Comparison of ENCODE assay signal across 23 cellular contexts in the genomic region with DNA sequence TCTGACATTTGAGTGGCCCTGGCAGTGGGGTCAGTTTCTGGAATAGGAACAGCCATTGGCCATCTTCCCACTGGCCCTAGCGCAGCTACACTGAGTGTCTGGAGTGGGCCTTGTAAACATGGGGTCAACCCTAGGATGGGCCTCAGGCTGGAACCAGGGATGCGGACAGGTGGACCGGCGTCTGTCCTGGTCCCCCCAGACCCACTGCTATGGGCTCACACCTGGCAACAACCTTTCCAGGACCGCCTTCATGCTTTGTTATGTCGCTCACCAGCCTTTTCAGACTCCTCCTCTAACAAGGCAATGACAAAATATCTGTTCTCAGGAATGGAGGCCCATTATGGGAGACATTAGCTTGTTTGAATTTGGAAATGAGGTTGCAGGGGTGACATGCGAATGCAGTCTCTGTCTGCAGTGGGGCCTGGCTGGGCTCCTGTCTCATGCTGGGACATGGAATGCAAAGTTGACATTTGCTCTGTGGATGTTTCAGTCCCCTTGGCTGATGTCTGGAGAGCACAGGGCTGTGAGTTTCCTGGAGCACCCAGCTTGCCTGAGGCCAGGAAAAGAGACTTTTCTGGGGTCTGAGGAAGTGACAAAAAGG.
DNase-seq lines count a peak whose midpoint lies in the region; ATAC-seq, FAIRE-seq and TF ChIP-seq lines count a peak whose summit lies in the region.
"Had no signal": no experiment of that assay in that cellular context is flagged by ENCODE, and none has a peak within 500 bp of the region (broad histone marks: within the 10 kb centered on the region; RNA-seq: fewer than 3 reads in every experiment).

No MANE protein-coding gene starts in this region.

- H3K79me2 ChIP-seq in H1 (ENCODE audit: control insufficient read depth in 1 of 2, insufficient read depth in 2 of 2, low read length in 2 of 2) (no peaks in the 10 kb centered on the region), mesendoderm (ENCODE audit: control insufficient read depth, insufficient read depth, low read length) (no peaks in the 10 kb centered on the region), mammary epithelial cell (ENCODE audit: insufficient read depth, low read length) (no peaks in the 10 kb centered on the region)

- TF ChIP-seq EP300 in H1 (IDR thresholded peaks at IDR 0.05; ENCODE audit: borderline replicate concordance in 1 of 2, low read depth in 2 of 2, low read length in 2 of 2): no peak

- H3K9me1 ChIP-seq in IMR-90 (ENCODE audit: insufficient read depth, low read length): no peaks in the 10 kb centered on the region

- no peak overlapping the region for H2BK20ac ChIP-seq in IMR-90 (ENCODE audit: low read depth, low read length)
- H2BK20ac ChIP-seq in H1 (ENCODE audit: low read length): no peak overlapping the region

- no peaks in the 10 kb centered on the region for H3K79me1 ChIP-seq in IMR-90 (ENCODE audit: low read depth in 1 of 2, low read length in 2 of 2)
- no peaks in the 10 kb centered on the region for H3K79me1 ChIP-seq in H1 (ENCODE audit: low read depth, low read length)
- no peaks in the 10 kb centered on the region for H3K79me1 ChIP-seq in mesendoderm (ENCODE audit: low read length)

- dilution Hi-C loops in IMR-90 (cut with HindIII; ENCODE audit: low sequenced_read_pairs, unreplicated experiment) (no loop called here), mammary epithelial cell (cut with HindIII; ENCODE audit: low sequenced_read_pairs) (no loop called here)

- H3K23ac ChIP-seq in IMR-90 (ENCODE audit: low read depth, low read length) (no peak overlapping the region), H1 (ENCODE audit: insufficient read length) (no peak overlapping the region), mesendoderm (ENCODE audit: low read length) (no peak overlapping the region)

- H3K36me3 ChIP-seq in IMR-90 (ENCODE audit: control insufficient read depth, insufficient read depth, low read length) (no peaks in the 10 kb centered on the region), H1 (ENCODE audit: control insufficient read depth in 2 of 4, insufficient read depth in 4 of 4, low read length in 3 of 4) (no peaks in the 10 kb centered on the region), mesendoderm (ENCODE audit: control insufficient read depth, insufficient read depth, low read length) (no peaks in the 10 kb centered on the region), spleen (no peaks in the 10 kb centered on the region), mammary epithelial cell (ENCODE audit: insufficient read depth, low read length) (no peaks in the 10 kb centered on the region)

- WGBS in IMR-90 (ENCODE audit: extremely low coverage in 2 of 2, insufficient read length in 1 of 2), 2 experiments: 40% methylated on average over 1 of the region's 7 CpGs; no CpG with 5 or more reads in 1 of the 2 experiments
- 74% methylated on average over 5 of the region's 7 CpGs; no CpG with 5 or more reads in 1 of the 2 experiments for WGBS in H1 (ENCODE audit: extremely low coverage in 1 of 2, insufficient coverage in 1 of 2, insufficient read length in 1 of 2, insufficient replicate concordance in 2 of 2, low coverage in 1 of 2, low lambda C conversion rate in 2 of 2, missing lambda C conversion rate in 1 of 2), 2 experiments
- WGBS in mesendoderm (ENCODE audit: extremely low coverage, insufficient coverage, low lambda C conversion rate): no CpG with 5 or more reads among the region's 7 CpGs
- WGBS in spleen, 5 donors: 86 to 96% (median 93%) methylated on average over 6 to 7 of the region's 7 CpGs
- 100% methylated on average over 5 of the region's 7 CpGs for WGBS in mammary epithelial cell (ENCODE audit: low coverage, missing lambda C conversion rate)

- in situ Hi-C loops in IMR-90 (cut with MboI; ENCODE audit: low sequenced_read_pairs): no loop called here
- in situ Hi-C loops in mammary epithelial cell (cut with MboI; ENCODE audit: low sequenced_read_pairs in 2 of 2): loop anchor here in 1 of 2 donors (10.0 kb wide), 1 partner anchor 154 kb away; no protein-coding TSS in a partner anchor

- H4K8ac ChIP-seq in IMR-90 (ENCODE audit: low read depth in 2 of 2, low read length in 2 of 2): no peak overlapping the region
- no peak overlapping the region for H4K8ac ChIP-seq in H1 (ENCODE audit: extremely low read depth, insufficient read depth, low read length)
- no peak overlapping the region for H4K8ac ChIP-seq in mesendoderm (ENCODE audit: low read depth, low read length)

- no peak overlapping the region for H2AK5ac ChIP-seq in IMR-90 (ENCODE audit: low read depth, low read length)
- no peak overlapping the region for H2AK5ac ChIP-seq in H1 (ENCODE audit: low read depth, low read length)
- no peak overlapping the region for H2AK5ac ChIP-seq in mesendoderm (ENCODE audit: low read length)

- no peak overlapping the region for H2BK12ac ChIP-seq in H1 (ENCODE audit: low read depth, low read length)

- H3K14ac ChIP-seq in IMR-90 (replicated peaks; ENCODE audit: low read depth, low read length): no peak overlapping the region
- H3K14ac ChIP-seq in H1 (ENCODE audit: insufficient read length): no peak overlapping the region

- H3K4me2 ChIP-seq in IMR-90 (ENCODE audit: low read depth, low read length) (no peak overlapping the region), H1 (ENCODE audit: insufficient read depth in 1 of 2, low read depth in 2 of 2, low read length in 2 of 2) (no peak overlapping the region), mesendoderm (ENCODE audit: low read length) (no peak overlapping the region), mammary epithelial cell (ENCODE audit: insufficient read depth, low read depth, low read length) (no peak overlapping the region)

- CTCF ChIA-PET in IMR-90 (lab: Yijun Ruan, JAX) (no interaction called here), H1 (lab: Charles Lee; ENCODE audit: partially characterized antibody) (interaction anchor here (0.6 to 2.8 kb wide), 3 partner anchors 34 to 1203 kb away, joined by 3 to 8 read pairs (median 3); no protein-coding TSS in a partner anchor), mammary epithelial cell (lab: Charles Lee; ENCODE audit: low non-redundant PET) (no interaction called here)

- H4K5ac ChIP-seq in IMR-90 (ENCODE audit: low read depth, low read length): no peak overlapping the region
- no peak overlapping the region for H4K5ac ChIP-seq in H1 (ENCODE audit: insufficient read length, low read depth, low read length)
- H4K5ac ChIP-seq in mesendoderm (ENCODE audit: low read length): no peak overlapping the region

- no peak overlapping the region for H2BK15ac ChIP-seq in IMR-90 (ENCODE audit: low read depth, low read length)
- H2BK15ac ChIP-seq in H1 (ENCODE audit: low read length): 0 out of 2 replicates have a peak overlapping the region, but pooled peaks have one; percentile 61
- no peak overlapping the region for H2BK15ac ChIP-seq in mesendoderm (replicated peaks; ENCODE audit: low read depth)

- no peaks in the 10 kb centered on the region for H3K4me1 Mint-ChIP-seq in activated naive CD8-positive, alpha-beta T cell treated with anti-CD3 and anti-CD28 coated beads for 36 hours

- no peak for FAIRE-seq in H1 (lab: Jason Lieb, UNC)
- FAIRE-seq: GM19239, HepG2, K562 had no signal

- DNase-seq in IMR-90 (no peak), H1 (ENCODE audit: low read depth in 1 of 2, low spot score in 2 of 2) (no peak), mesendoderm (peak; percentile 40), spleen (peak; percentile 53), sciatic nerve (ENCODE audit: low spot score) (no peak), mammary epithelial cell (no peak)
- no peak for DNase-seq in activated naive CD8-positive, alpha-beta T cell treated with anti-CD3 and anti-CD28 coated beads for 36 hours
- DNase-seq: DMS153, DND-41, Kasumi-1, MV-4-11, NCI-H1105, NCI-H1436 treated with DMSO at 0.1 percent for 48 hours, NCI-H1930, NCI-H446 treated with DMSO at 0.1 percent for 48 hours, NCI-H526, NCI-H82, SHP77 had no signal

- no peak for TF ChIP-seq RAD21 in IMR-90 (IDR thresholded peaks at IDR 0.05; ENCODE audit: low read length)
- TF ChIP-seq RAD21 in H1 (IDR thresholded peaks at IDR 0.05 in 1 of 2, conservative IDR thresholded peaks at IDR 0.05 in 1 of 2; ENCODE audit: low read depth in 2 of 2, low read length in 2 of 2): no peak

- POLR2A ChIA-PET in IMR-90 (lab: Charles Lee; ENCODE audit: unreplicated experiment): no interaction called here
- POLR2A ChIA-PET in H1 (lab: Charles Lee; ENCODE audit: partially characterized antibody): no interaction called here

- H3K4me3 ChIP-seq in IMR-90 (ENCODE audit: insufficient read depth, low read depth, low read length) (no peak overlapping the region), H1 (ENCODE audit: extremely low read depth in 1 of 4, insufficient read depth in 2 of 4, low read depth in 3 of 4, low read length in 4 of 4) (no peak overlapping the region), mesendoderm (ENCODE audit: low read length) (no peak overlapping the region), spleen (no peak overlapping the region), mammary epithelial cell (replicated peaks in 1 of 3; ENCODE audit: insufficient read depth in 1 of 3, low read depth in 2 of 3, low read length in 3 of 3) (no peak overlapping the region)
- H3K4me3 ChIP-seq: K562 had no signal

- H4K91ac ChIP-seq in IMR-90 (ENCODE audit: insufficient read depth, low read depth, low read length) (no peak overlapping the region), H1 (replicated peaks; ENCODE audit: insufficient read length, low read length) (no peak overlapping the region)

- no peaks in the 10 kb centered on the region for H3K4me1 ChIP-seq in IMR-90 (ENCODE audit: control insufficient read depth, insufficient read depth, low read length)
- peaks cover 3 to 10% (median 7%) of the 10 kb centered on the region in 4 experiments; a peak in 6 of 7 replicates for H3K4me1 ChIP-seq in H1 (replicated peaks in 1 of 4; ENCODE audit: control insufficient read depth in 3 of 4, insufficient read depth in 4 of 4, low read length in 3 of 4)
- H3K4me1 ChIP-seq in mesendoderm (ENCODE audit: control insufficient read depth, low read depth, low read length): peaks cover 8% of the 10 kb centered on the region
- H3K4me1 ChIP-seq in spleen: no peaks in the 10 kb centered on the region
- peaks cover 19% of the 10 kb centered on the region for H3K4me1 ChIP-seq in mammary epithelial cell (ENCODE audit: insufficient read depth, low read length)

- H3K27ac ChIP-seq in IMR-90 (ENCODE audit: insufficient read depth, low read length) (no peak overlapping the region), H1 (ENCODE audit: low read depth, low read length) (no peak overlapping the region), mesendoderm (ENCODE audit: low read depth, low read length) (peak overlapping the region; percentile 38), spleen (no peak overlapping the region), mammary epithelial cell (ENCODE audit: insufficient read depth, low read depth, low read length) (no peak overlapping the region)
- H3K27ac ChIP-seq: RWPE1 had no signal

- H2AFZ ChIP-seq in IMR-90 (replicated peaks; ENCODE audit: low read length, poor library complexity): peak overlapping the region; percentile 32
- H2AFZ ChIP-seq in H1 (ENCODE audit: low read length): no peak overlapping the region
- no peak overlapping the region for H2AFZ ChIP-seq in mammary epithelial cell (ENCODE audit: low read depth, low read length)

- intact Hi-C loops in IMR-90 (cut with micrococcal nuclease): no loop called here
- intact Hi-C loops in spleen (cut with DNase I; ENCODE audit: low total_unique reads): no loop called here
- intact Hi-C loops in sciatic nerve (cut with DNase I): no loop called here
- intact Hi-C loops in mammary epithelial cell (cut with micrococcal nuclease): no loop called here

- H3K27ac Mint-ChIP-seq in activated naive CD8-positive, alpha-beta T cell treated with anti-CD3 and anti-CD28 coated beads for 36 hours: no peak overlapping the region

- H3K23me2 ChIP-seq in H1 (ENCODE audit: low read depth, low read length): no peaks in the 10 kb centered on the region

- H3K36me3 Mint-ChIP-seq in activated naive CD8-positive, alpha-beta T cell treated with anti-CD3 and anti-CD28 coated beads for 36 hours: no peaks in the 10 kb centered on the region

- no peak overlapping the region for H2AK9ac ChIP-seq in IMR-90 (replicated peaks; ENCODE audit: low read depth, low read length, poor library complexity)

- H3K9ac ChIP-seq in IMR-90 (ENCODE audit: low read depth, low read length) (no peak overlapping the region), H1 (replicated peaks in 1 of 4; ENCODE audit: extremely low read depth in 1 of 4, low read depth in 3 of 4, low read length in 3 of 4) (no peak overlapping the region), mesendoderm (ENCODE audit: low read length) (no peak overlapping the region), mammary epithelial cell (ENCODE audit: insufficient read depth, low read length) (no peak overlapping the region)

- H3K56ac ChIP-seq in IMR-90 (ENCODE audit: extremely low read depth, insufficient read depth, low read length): no peak overlapping the region
- no peak overlapping the region for H3K56ac ChIP-seq in H1 (replicated peaks; ENCODE audit: insufficient read length, low read depth, low read length)
- H3K56ac ChIP-seq in mesendoderm (ENCODE audit: low read length): no peak overlapping the region

- no peak overlapping the region for H2BK120ac ChIP-seq in IMR-90 (ENCODE audit: low read depth, low read length)
- H2BK120ac ChIP-seq in H1 (replicated peaks; ENCODE audit: low read depth, low read length): no peak overlapping the region
- no peak overlapping the region for H2BK120ac ChIP-seq in mesendoderm (ENCODE audit: low read depth, low read length)

- H4K20me1 ChIP-seq in IMR-90 (ENCODE audit: insufficient read depth, low read length) (no peaks in the 10 kb centered on the region), H1 (replicated peaks in 1 of 2; ENCODE audit: control insufficient read depth in 1 of 2, insufficient read depth in 2 of 2, low read length in 2 of 2) (no peaks in the 10 kb centered on the region), mammary epithelial cell (ENCODE audit: insufficient read depth, low read length) (no peaks in the 10 kb centered on the region)

- H3K9me3 ChIP-seq in IMR-90 (ENCODE audit: control insufficient read depth, insufficient read depth, low read length) (no peaks in the 10 kb centered on the region), H1 (ENCODE audit: insufficient read depth in 2 of 2, low read depth in 1 of 2, low read length in 1 of 2) (no peaks in the 10 kb centered on the region), spleen (no peaks in the 10 kb centered on the region), mammary epithelial cell (replicated peaks; ENCODE audit: insufficient read depth, low read length) (no peaks in the 10 kb centered on the region)

- TF ChIP-seq POLR2A in IMR-90 (IDR thresholded peaks at IDR 0.05; ENCODE audit: low read depth, low read length) (no peak), H1 (IDR thresholded peaks at IDR 0.05; ENCODE audit: control extremely low read depth in 1 of 2, low read depth in 2 of 2, low read length in 2 of 2) (no peak), spleen (IDR thresholded peaks at IDR 0.05) (no peak)

- no peaks in the 10 kb centered on the region for H3K9me3 Mint-ChIP-seq in activated naive CD8-positive, alpha-beta T cell treated with anti-CD3 and anti-CD28 coated beads for 36 hours

- no peak for ATAC-seq in IMR-90 (ENCODE audit: low read depth)
- ATAC-seq in sciatic nerve: no peak
- ATAC-seq: HepG2, K562, Panc1 had no signal

- H2BK5ac ChIP-seq in IMR-90 (ENCODE audit: low read depth, low read length, poor library complexity, severe bottlenecking) (no peak overlapping the region), H1 (ENCODE audit: low read depth, low read length) (no peak overlapping the region), mesendoderm (ENCODE audit: low read length) (no peak overlapping the region)

- TF ChIP-seq CTCF in IMR-90 (conservative IDR thresholded peaks at IDR 0.05; ENCODE audit: low read depth, low read length) (no peak), H1 (IDR thresholded peaks at IDR 0.05; ENCODE audit: control extremely low read depth in 1 of 3, insufficient read depth in 1 of 3, low read depth in 1 of 3, low read length in 3 of 3) (no peak), spleen (IDR thresholded peaks at IDR 0.05 in 8 of 11, conservative IDR thresholded peaks at IDR 0.05 in 3 of 11) (no peak), mammary epithelial cell (conservative IDR thresholded peaks at IDR 0.05 in 1 of 2, IDR thresholded peaks at IDR 0.05 in 1 of 2; ENCODE audit: extremely low read depth in 1 of 2, insufficient read depth in 1 of 2, low read depth in 1 of 2, low read length in 2 of 2) (no peak)

- H3K4ac ChIP-seq in IMR-90 (ENCODE audit: low read depth, low read length): no peak overlapping the region
- no peak overlapping the region for H3K4ac ChIP-seq in H1 (replicated peaks; ENCODE audit: insufficient read length, low read depth, low read length)
- H3K4ac ChIP-seq in mesendoderm (ENCODE audit: low read depth, low read length): no peak overlapping the region

- no peak overlapping the region for H3K4me3 Mint-ChIP-seq in activated naive CD8-positive, alpha-beta T cell treated with anti-CD3 and anti-CD28 coated beads for 36 hours

- H3K27me3 ChIP-seq in IMR-90 (ENCODE audit: control insufficient read depth, insufficient read depth, low read length): peaks cover 21% of the 10 kb centered on the region
- no peaks in the 10 kb centered on the region; a peak in 1 of 7 replicates for H3K27me3 ChIP-seq in H1 (replicated peaks in 1 of 4; ENCODE audit: control insufficient read depth in 3 of 4, extremely low read depth in 1 of 4, insufficient read depth in 3 of 4, low read length in 3 of 4)
- no peaks in the 10 kb centered on the region for H3K27me3 ChIP-seq in mesendoderm (ENCODE audit: insufficient read depth, low read length, poor library complexity)
- peaks cover 0 to 9% (median 0%) of the 10 kb centered on the region in 7 donors for H3K27me3 ChIP-seq in spleen (replicated peaks in 1 of 7)
- no peaks in the 10 kb centered on the region for H3K27me3 ChIP-seq in mammary epithelial cell (ENCODE audit: insufficient read depth, low read length)

- BruUV-seq in IMR-90 (replicated peaks; lab: Mats Ljungman, UMichigan) (no TSS peak), mammary epithelial cell (replicated peaks; lab: Mats Ljungman, UMichigan) (no TSS peak)

- H3K27me3 Mint-ChIP-seq in activated naive CD8-positive, alpha-beta T cell treated with anti-CD3 and anti-CD28 coated beads for 36 hours: peaks cover 4% of the 10 kb centered on the region

- no peak overlapping the region for H3K18ac ChIP-seq in IMR-90 (ENCODE audit: low read depth, low read length)
- no peak overlapping the region for H3K18ac ChIP-seq in H1 (ENCODE audit: extremely low read depth, low read length)
- H3K18ac ChIP-seq in mesendoderm (ENCODE audit: low read length): no peak overlapping the region

Comparison
In these comparisons a context has a peak if more than half of its experiments do, and no peak if none do; other contexts are left out.
1. DNase-seq: peak in mesendoderm (single experiment) and spleen (single experiment); none in IMR-90 (single experiment), H1 (0 of 2), activated naive CD8-positive, alpha-beta T cell treated with anti-CD3 and anti-CD28 coated beads for 36 hours (single experiment), sciatic nerve (single experiment) and mammary epithelial cell (single experiment).